Comparison of ENCODE assay signal across 2 cellular contexts in the genomic region with DNA sequence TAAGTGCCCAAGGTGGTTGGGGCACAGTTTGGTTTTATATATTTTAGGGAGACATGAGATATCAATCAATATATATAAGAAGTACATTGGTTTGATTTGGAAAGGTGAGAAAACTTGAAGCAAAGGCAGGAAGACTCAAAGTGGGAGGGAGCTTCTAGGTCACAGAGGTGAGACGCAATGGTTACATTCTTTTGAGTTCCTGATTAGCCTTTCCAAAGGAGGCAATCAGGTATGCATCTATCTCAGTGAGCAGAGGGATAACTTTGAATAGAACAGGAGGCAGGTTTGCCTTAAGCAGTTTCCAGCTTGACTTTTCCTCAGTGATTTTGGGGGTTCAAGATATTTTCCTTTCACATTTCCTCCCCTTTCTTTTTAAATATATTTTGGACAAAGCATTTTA.
TF ChIP-seq lines count a peak whose summit lies in the region.

No MANE protein-coding gene starts in this region.

TF ChIP-seq in GM23338, 12 proteins besides CTCF, POLR2A, EP300 and RAD21 (continued from another document):
- TF ChIP-seq, protein P1, sequence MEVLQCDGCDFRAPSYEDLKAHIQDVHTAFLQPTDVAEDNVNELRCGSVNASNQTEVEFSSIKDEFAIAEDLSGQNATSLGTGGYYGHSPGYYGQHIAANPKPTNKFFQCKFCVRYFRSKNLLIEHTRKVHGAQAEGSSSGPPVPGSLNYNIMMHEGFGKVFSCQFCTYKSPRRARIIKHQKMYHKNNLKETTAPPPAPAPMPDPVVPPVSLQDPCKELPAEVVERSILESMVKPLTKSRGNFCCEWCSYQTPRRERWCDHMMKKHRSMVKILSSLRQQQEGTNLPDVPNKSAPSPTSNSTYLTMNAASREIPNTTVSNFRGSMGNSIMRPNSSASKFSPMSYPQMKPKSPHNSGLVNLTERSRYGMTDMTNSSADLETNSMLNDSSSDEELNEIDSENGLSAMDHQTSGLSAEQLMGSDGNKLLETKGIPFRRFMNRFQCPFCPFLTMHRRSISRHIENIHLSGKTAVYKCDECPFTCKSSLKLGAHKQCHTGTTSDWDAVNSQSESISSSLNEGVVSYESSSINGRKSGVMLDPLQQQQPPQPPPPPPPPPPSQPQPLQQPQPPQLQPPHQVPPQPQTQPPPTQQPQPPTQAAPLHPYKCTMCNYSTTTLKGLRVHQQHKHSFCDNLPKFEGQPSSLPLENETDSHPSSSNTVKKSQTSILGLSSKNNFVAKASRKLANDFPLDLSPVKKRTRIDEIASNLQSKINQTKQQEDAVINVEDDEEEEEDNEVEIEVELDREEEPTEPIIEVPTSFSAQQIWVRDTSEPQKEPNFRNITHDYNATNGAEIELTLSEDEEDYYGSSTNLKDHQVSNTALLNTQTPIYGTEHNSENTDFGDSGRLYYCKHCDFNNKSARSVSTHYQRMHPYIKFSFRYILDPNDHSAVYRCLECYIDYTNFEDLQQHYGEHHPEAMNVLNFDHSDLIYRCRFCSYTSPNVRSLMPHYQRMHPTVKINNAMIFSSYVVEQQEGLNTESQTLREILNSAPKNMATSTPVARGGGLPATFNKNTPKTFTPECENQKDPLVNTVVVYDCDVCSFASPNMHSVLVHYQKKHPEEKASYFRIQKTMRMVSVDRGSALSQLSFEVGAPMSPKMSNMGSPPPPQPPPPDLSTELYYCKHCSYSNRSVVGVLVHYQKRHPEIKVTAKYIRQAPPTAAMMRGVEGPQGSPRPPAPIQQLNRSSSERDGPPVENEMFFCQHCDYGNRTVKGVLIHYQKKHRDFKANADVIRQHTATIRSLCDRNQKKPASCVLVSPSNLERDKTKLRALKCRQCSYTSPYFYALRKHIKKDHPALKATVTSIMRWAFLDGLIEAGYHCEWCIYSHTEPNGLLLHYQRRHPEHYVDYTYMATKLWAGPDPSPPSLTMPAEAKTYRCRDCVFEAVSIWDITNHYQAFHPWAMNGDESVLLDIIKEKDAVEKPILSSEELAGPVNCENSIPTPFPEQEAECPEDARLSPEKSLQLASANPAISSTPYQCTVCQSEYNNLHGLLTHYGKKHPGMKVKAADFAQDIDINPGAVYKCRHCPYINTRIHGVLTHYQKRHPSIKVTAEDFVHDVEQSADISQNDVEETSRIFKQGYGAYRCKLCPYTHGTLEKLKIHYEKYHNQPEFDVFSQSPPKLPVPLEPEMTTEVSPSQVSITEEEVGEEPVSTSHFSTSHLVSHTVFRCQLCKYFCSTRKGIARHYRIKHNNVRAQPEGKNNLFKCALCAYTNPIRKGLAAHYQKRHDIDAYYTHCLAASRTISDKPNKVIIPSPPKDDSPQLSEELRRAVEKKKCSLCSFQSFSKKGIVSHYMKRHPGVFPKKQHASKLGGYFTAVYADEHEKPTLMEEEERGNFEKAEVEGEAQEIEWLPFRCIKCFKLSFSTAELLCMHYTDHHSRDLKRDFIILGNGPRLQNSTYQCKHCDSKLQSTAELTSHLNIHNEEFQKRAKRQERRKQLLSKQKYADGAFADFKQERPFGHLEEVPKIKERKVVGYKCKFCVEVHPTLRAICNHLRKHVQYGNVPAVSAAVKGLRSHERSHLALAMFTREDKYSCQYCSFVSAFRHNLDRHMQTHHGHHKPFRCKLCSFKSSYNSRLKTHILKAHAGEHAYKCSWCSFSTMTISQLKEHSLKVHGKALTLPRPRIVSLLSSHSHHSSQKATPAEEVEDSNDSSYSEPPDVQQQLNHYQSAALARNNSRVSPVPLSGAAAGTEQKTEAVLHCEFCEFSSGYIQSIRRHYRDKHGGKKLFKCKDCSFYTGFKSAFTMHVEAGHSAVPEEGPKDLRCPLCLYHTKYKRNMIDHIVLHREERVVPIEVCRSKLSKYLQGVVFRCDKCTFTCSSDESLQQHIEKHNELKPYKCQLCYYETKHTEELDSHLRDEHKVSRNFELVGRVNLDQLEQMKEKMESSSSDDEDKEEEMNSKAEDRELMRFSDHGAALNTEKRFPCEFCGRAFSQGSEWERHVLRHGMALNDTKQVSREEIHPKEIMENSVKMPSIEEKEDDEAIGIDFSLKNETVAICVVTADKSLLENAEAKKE (CRISPR knock-in tag; IDR thresholded peaks at IDR 0.05) = no peak
- TF ChIP-seq EZH2 (IDR thresholded peaks at IDR 0.05; ENCODE audit: low read depth, unreplicated experiment) (no peak), NANOG (IDR thresholded peaks at IDR 0.05; ENCODE audit: borderline replicate concordance) (no peak), EZH2phosphoT487 (IDR thresholded peaks at IDR 0.05; ENCODE audit: unreplicated experiment) (no peak), ZNF114 (CRISPR knock-in tag; IDR thresholded peaks at IDR 0.05) (no peak)

TF ChIP-seq in WTC11, 78 proteins besides CTCF, POLR2A, EP300 and RAD21 (continued from another document):
- no peak for TF ChIP-seq ETV6 (CRISPR knock-in tag; IDR thresholded peaks at IDR 0.05)
- TF ChIP-seq NR1H2 (CRISPR knock-in tag; IDR thresholded peaks at IDR 0.05) = no peak
- TF ChIP-seq JUN (CRISPR knock-in tag; IDR thresholded peaks at IDR 0.05) = no peak
- no peak for TF ChIP-seq ZNF416 (CRISPR knock-in tag; IDR thresholded peaks at IDR 0.05)
- TF ChIP-seq, protein P2, sequence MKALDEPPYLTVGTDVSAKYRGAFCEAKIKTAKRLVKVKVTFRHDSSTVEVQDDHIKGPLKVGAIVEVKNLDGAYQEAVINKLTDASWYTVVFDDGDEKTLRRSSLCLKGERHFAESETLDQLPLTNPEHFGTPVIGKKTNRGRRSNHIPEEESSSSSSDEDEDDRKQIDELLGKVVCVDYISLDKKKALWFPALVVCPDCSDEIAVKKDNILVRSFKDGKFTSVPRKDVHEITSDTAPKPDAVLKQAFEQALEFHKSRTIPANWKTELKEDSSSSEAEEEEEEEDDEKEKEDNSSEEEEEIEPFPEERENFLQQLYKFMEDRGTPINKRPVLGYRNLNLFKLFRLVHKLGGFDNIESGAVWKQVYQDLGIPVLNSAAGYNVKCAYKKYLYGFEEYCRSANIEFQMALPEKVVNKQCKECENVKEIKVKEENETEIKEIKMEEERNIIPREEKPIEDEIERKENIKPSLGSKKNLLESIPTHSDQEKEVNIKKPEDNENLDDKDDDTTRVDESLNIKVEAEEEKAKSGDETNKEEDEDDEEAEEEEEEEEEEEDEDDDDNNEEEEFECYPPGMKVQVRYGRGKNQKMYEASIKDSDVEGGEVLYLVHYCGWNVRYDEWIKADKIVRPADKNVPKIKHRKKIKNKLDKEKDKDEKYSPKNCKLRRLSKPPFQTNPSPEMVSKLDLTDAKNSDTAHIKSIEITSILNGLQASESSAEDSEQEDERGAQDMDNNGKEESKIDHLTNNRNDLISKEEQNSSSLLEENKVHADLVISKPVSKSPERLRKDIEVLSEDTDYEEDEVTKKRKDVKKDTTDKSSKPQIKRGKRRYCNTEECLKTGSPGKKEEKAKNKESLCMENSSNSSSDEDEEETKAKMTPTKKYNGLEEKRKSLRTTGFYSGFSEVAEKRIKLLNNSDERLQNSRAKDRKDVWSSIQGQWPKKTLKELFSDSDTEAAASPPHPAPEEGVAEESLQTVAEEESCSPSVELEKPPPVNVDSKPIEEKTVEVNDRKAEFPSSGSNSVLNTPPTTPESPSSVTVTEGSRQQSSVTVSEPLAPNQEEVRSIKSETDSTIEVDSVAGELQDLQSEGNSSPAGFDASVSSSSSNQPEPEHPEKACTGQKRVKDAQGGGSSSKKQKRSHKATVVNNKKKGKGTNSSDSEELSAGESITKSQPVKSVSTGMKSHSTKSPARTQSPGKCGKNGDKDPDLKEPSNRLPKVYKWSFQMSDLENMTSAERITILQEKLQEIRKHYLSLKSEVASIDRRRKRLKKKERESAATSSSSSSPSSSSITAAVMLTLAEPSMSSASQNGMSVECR (CRISPR knock-in tag; IDR thresholded peaks at IDR 0.05; ENCODE audit: borderline replicate concordance) = no peak
- no peak for TF ChIP-seq NFYB (CRISPR knock-in tag; conservative IDR thresholded peaks at IDR 0.05; ENCODE audit: low read depth)
- TF ChIP-seq ZNF121 (CRISPR knock-in tag; IDR thresholded peaks at IDR 0.05) = no peak
